In the genomic region with DNA sequence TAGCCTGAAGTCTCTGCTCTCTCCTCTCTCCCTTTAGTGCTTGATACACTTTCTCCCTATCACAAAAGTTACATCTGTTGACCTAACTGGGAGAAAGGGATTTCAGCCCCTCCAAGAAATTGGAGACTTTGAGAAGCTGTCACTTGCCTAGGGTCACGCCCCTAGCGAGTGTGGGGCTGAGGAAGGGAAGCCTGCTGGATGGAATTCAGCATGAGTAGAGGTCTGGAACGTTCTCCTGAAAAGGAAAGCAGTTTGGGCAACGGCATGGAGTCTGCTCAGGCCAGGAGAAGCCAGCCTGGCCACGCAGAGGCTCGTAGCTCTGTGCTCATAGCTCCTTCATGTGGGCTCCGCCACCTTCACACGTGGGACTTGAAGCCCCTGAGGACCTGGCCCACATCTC, we compare ENCODE assay signal across 20 cellular contexts. TPM values are rescaled to one million over a fixed set of nuclear protein-coding genes. Genes with fewer than 3 reads are reported as not detected.
DNase-seq lines count a peak whose midpoint lies in the region; ATAC-seq and TF ChIP-seq lines count a peak whose summit lies in the region.
"Had no signal": no experiment of that assay in that cellular context is flagged by ENCODE, and none has a peak within 500 bp of the region (broad histone marks: within the 10 kb centered on the region; RNA-seq: fewer than 3 reads in every experiment).

No MANE protein-coding gene starts in this region.

- no peak overlapping the region for H4K8ac ChIP-seq in neuronal stem cell (ENCODE audit: low read depth, low read length)

- TF ChIP-seq CTCF in GM23338 (conservative IDR thresholded peaks at IDR 0.05; ENCODE audit: low read depth in 2 of 2) (no peak), ascending aorta (IDR thresholded peaks at IDR 0.05) (no peak), endodermal cell (conservative IDR thresholded peaks at IDR 0.05) (peak; percentile 60)

- intact Hi-C loops in ascending aorta (cut with DNase I): no loop called here

- H3K9me3 Mint-ChIP-seq in GM23338: no peaks in the 10 kb centered on the region
- no peaks in the 10 kb centered on the region for H3K9me3 Mint-ChIP-seq in endodermal cell
- no peaks in the 10 kb centered on the region for H3K9me3 Mint-ChIP-seq in effector memory CD8-positive, alpha-beta T cell
- H3K9me3 Mint-ChIP-seq: CD4-positive, alpha-beta T cell had no signal

- H3K4me3 Mint-ChIP-seq in GM23338: no peak overlapping the region
- no peak overlapping the region for H3K4me3 Mint-ChIP-seq in endodermal cell
- no peak overlapping the region for H3K4me3 Mint-ChIP-seq in effector memory CD8-positive, alpha-beta T cell
- H3K4me3 Mint-ChIP-seq: CD4-positive, alpha-beta T cell had no signal

- H2AFZ ChIP-seq in GM23338 (no peak overlapping the region), neuronal stem cell (ENCODE audit: low read length) (no peak overlapping the region)

- no peak overlapping the region for H2AK5ac ChIP-seq in neuronal stem cell (ENCODE audit: low read depth, low read length)

- no peaks in the 10 kb centered on the region for H3K27me3 ChIP-seq in GM23338 (ENCODE audit: insufficient read depth)
- no peaks in the 10 kb centered on the region for H3K27me3 ChIP-seq in ascending aorta
- no peaks in the 10 kb centered on the region for H3K27me3 ChIP-seq in endodermal cell (ENCODE audit: control insufficient read depth, insufficient read depth, low read length, poor library complexity, severe bottlenecking)
- peaks cover 0 to 63% (median 0%) of the 10 kb centered on the region in 3 experiments for H3K27me3 ChIP-seq in neuronal stem cell (ENCODE audit: control insufficient read depth in 3 of 3, insufficient read depth in 3 of 3, low read depth in 1 of 3, low read length in 3 of 3)
- H3K27me3 ChIP-seq: MG63 had no signal

- H3K4me1 Mint-ChIP-seq in GM23338 (peaks cover 9% of the 10 kb centered on the region), endodermal cell (peaks cover 1% of the 10 kb centered on the region)
- no peaks in the 10 kb centered on the region for H3K4me1 Mint-ChIP-seq in effector memory CD8-positive, alpha-beta T cell (ENCODE audit: low read depth in 2 of 2)

- H3K4me1 ChIP-seq in GM23338 (ENCODE audit: insufficient read depth) (0 out of 2 replicates have a peak, but pooled peaks cover 2% of the 10 kb centered on the region), ascending aorta (no peaks in the 10 kb centered on the region), endodermal cell (ENCODE audit: control insufficient read depth, insufficient read depth, low read length) (peaks cover 6% of the 10 kb centered on the region), neuronal stem cell (ENCODE audit: control insufficient read depth in 2 of 2, insufficient read depth in 1 of 2, low read depth in 1 of 2, low read length in 2 of 2) (peaks cover 0 to 6% of the 10 kb centered on the region in 2 donors)
- H3K4me1 ChIP-seq: A549, Caco-2 had no signal

- H2BK5ac ChIP-seq in neuronal stem cell (ENCODE audit: low read length): no peak overlapping the region

- H3K79me1 ChIP-seq in neuronal stem cell (ENCODE audit: low read depth, low read length): no peaks in the 10 kb centered on the region

- no peak overlapping the region for H3K9ac ChIP-seq in endodermal cell (ENCODE audit: extremely low read depth, low read length, poor library complexity, severe bottlenecking)
- no peak overlapping the region for H3K9ac ChIP-seq in neuronal stem cell (ENCODE audit: low read depth, low read length, poor library complexity)

- no peaks in the 10 kb centered on the region for H4K20me1 ChIP-seq in GM23338 (replicated peaks; ENCODE audit: insufficient read depth)

- H4K91ac ChIP-seq in neuronal stem cell (ENCODE audit: low read depth, low read length, poor library complexity): no peak overlapping the region

- DNase-seq in GM23338 (ENCODE audit: low spot score) (peak; percentile 26), ascending aorta (ENCODE audit: low spot score in 2 of 2) (no peak), endodermal cell (peak; percentile 71), neuronal stem cell (ENCODE audit: low spot score) (no peak), LoVo (ENCODE audit: low spot score) (no peak)
- DNase-seq in effector memory CD8-positive, alpha-beta T cell: no peak
- DNase-seq: Caco-2; CD4-positive, alpha-beta T cell; DMS53; EL; Karpas-422; MG63; NCI-H1048; NCI-H1436; NCI-H1930; NCI-H226 had no signal

- H3K36me3 Mint-ChIP-seq in GM23338 (ENCODE audit: low read depth) (no peaks in the 10 kb centered on the region; the same call in 2 of the 3 replicates), endodermal cell (ENCODE audit: low read depth) (no peaks in the 10 kb centered on the region)
- H3K36me3 Mint-ChIP-seq in effector memory CD8-positive, alpha-beta T cell (ENCODE audit: insufficient read depth): no peaks in the 10 kb centered on the region

- peak overlapping the region; percentile 1 for H3K14ac ChIP-seq in neuronal stem cell (ENCODE audit: low read length)

- H3K27ac Mint-ChIP-seq in GM23338 (no peak overlapping the region), endodermal cell (no peak overlapping the region)
- H3K27ac Mint-ChIP-seq in effector memory CD8-positive, alpha-beta T cell: no peak overlapping the region
- H3K27ac Mint-ChIP-seq: CD4-positive, alpha-beta T cell had no signal

- H3K27ac ChIP-seq in GM23338 (ENCODE audit: low read depth): no peak overlapping the region
- peak overlapping the region; percentile 37 to 53 for H3K27ac ChIP-seq in ascending aorta
- no peak overlapping the region for H3K27ac ChIP-seq in endodermal cell (ENCODE audit: low read depth, low read length)
- no peak overlapping the region for H3K27ac ChIP-seq in neuronal stem cell (replicated peaks; ENCODE audit: low read length)

- peak overlapping the region; percentile 4 for H3K18ac ChIP-seq in neuronal stem cell (ENCODE audit: low read length)

- ATAC-seq in GM23338: no peak
- no peak for ATAC-seq in effector memory CD8-positive, alpha-beta T cell (replicated peaks)
- no peak for ATAC-seq in HG03159 (IDR thresholded peaks at IDR 0.05; ENCODE audit: unreplicated experiment)
- ATAC-seq: A549, Panc1 had no signal

- no peaks in the 10 kb centered on the region for H3K36me3 ChIP-seq in GM23338 (ENCODE audit: insufficient read depth)
- H3K36me3 ChIP-seq in ascending aorta: peaks cover 38 to 74% of the 10 kb centered on the region in 2 donors
- no peaks in the 10 kb centered on the region for H3K36me3 ChIP-seq in endodermal cell (ENCODE audit: control insufficient read depth, insufficient read depth, low read length)
- no peaks in the 10 kb centered on the region for H3K36me3 ChIP-seq in neuronal stem cell (replicated peaks in 1 of 2; ENCODE audit: control insufficient read depth in 2 of 2, insufficient read depth in 2 of 2, low read length in 2 of 2)
- H3K36me3 ChIP-seq: HAP-1 had no signal

- H3K27me3 Mint-ChIP-seq in GM23338 (ENCODE audit: insufficient read depth, low read depth, poor library complexity) (peaks cover 5% of the 10 kb centered on the region), endodermal cell (ENCODE audit: insufficient read depth) (no peaks in the 10 kb centered on the region)
- peaks cover 19 to 69% of the 10 kb centered on the region in 2 donors for H3K27me3 Mint-ChIP-seq in effector memory CD8-positive, alpha-beta T cell

- H3K4me3 ChIP-seq in GM23338: no peak overlapping the region
- H3K4me3 ChIP-seq in ascending aorta: no peak overlapping the region
- no peak overlapping the region for H3K4me3 ChIP-seq in endodermal cell (ENCODE audit: low read length)
- H3K4me3 ChIP-seq in neuronal stem cell (ENCODE audit: low read length in 2 of 2): no peak overlapping the region
- H3K4me3 ChIP-seq: A549, HAP-1, MG63 had no signal

- H3K23ac ChIP-seq in neuronal stem cell (ENCODE audit: low read depth, low read length, poor library complexity): no peak overlapping the region

- no peak overlapping the region for H2BK12ac ChIP-seq in neuronal stem cell (ENCODE audit: low read length)

- no peak overlapping the region for H2BK15ac ChIP-seq in neuronal stem cell (ENCODE audit: low read length)

- 81 to 86% methylated on average over 4 to 8 of the region's 8 CpGs for WGBS in endodermal cell (ENCODE audit: insufficient coverage in 1 of 2, insufficient read length in 1 of 2), 2 experiments
- no CpG with 5 or more reads among the region's 8 CpGs for WGBS in neuronal stem cell (ENCODE audit: extremely low coverage in 2 of 2, insufficient read length in 2 of 2, insufficient replicate concordance in 1 of 2), 2 donors

- H3K79me2 ChIP-seq in GM23338 (replicated peaks; ENCODE audit: insufficient read depth): no peaks in the 10 kb centered on the region

- H3K4me2 ChIP-seq in GM23338 (no peak overlapping the region), neuronal stem cell (ENCODE audit: insufficient read depth, low read length, poor library complexity, severe bottlenecking) (no peak overlapping the region)
- H3K4me2 ChIP-seq: A549 had no signal

- H3F3A ChIP-seq in GM23338 (replicated peaks; ENCODE audit: low read depth): no peaks in the 10 kb centered on the region

- H3K9me3 ChIP-seq in ascending aorta: no peaks in the 10 kb centered on the region
- H3K9me3 ChIP-seq in endodermal cell (ENCODE audit: control insufficient read depth, low read length): no peaks in the 10 kb centered on the region
- H3K9me3 ChIP-seq in neuronal stem cell (replicated peaks in 1 of 2; ENCODE audit: control insufficient read depth in 2 of 2, insufficient read depth in 1 of 2, low read depth in 1 of 2, low read length in 2 of 2): no peaks in the 10 kb centered on the region
- H3K9me3 ChIP-seq: A549, Caco-2, HAP-1, MG63 had no signal

- H2BK120ac ChIP-seq in neuronal stem cell (ENCODE audit: low read depth, low read length): no peak overlapping the region

- no peaks in the 10 kb centered on the region for H3K9me2 ChIP-seq in GM23338 (ENCODE audit: insufficient read depth)

- H3K4ac ChIP-seq in neuronal stem cell (ENCODE audit: low read length): no peak overlapping the region

TF ChIP-seq in GM23338, 12 proteins besides CTCF, POLR2A, EP300 and RAD21 (continues in another document):
- TF ChIP-seq STAT1 (IDR thresholded peaks at IDR 0.05; ENCODE audit: unreplicated experiment): no peak

RNA-seq across cellular contexts. Expression of a gene that starts 22.4 kb away (rescaled TPM):
- total RNA-seq in GM23338 (2014; rRNA removed; shearing (Covaris generic)): 13.2 and 15.7 TPM in 2 replicates
- 3.4 and 4.2 TPM in 2 replicates for polyA plus RNA-seq in GM23338 (2016; fragmentation: Nextera tagmentation; extraction: Ambion mirVana)
- total RNA-seq in ascending aorta (339 TPM), endodermal cell (1 to 10 TPM; 7.4 to 9.9 TPM)
- 3.6 TPM for polyA plus RNA-seq in endodermal cell (2013, experiment 1 of 2)
- polyA plus RNA-seq in endodermal cell (2013, experiment 2 of 2): 2.7 TPM
- 1.2 TPM for polyA plus RNA-seq in neuronal stem cell (2013, experiment 1 of 2)
- 1.3 TPM for polyA plus RNA-seq in neuronal stem cell (2013, experiment 2 of 2)
- total RNA-seq: CD4-positive, alpha-beta T cell had no signal

RNA-seq across cellular contexts. Expression of a gene that starts 36.7 kb away (rescaled TPM):
- 60.5 and 68.5 TPM in 2 replicates for total RNA-seq in GM23338 (2014; rRNA removed; shearing (Covaris generic))
- polyA plus RNA-seq in GM23338 (2016; fragmentation: Nextera tagmentation; extraction: Ambion mirVana): 22.0 and 22.3 TPM in 2 replicates
- total RNA-seq in ascending aorta (340 TPM), endodermal cell (10 to 100 TPM; 51.4 to 59.1 TPM)
- 60.4 TPM for polyA plus RNA-seq in endodermal cell (2013, experiment 1 of 2)
- 61.7 TPM for polyA plus RNA-seq in endodermal cell (2013, experiment 2 of 2)
- polyA plus RNA-seq in neuronal stem cell (2013, experiment 1 of 2): 43.1 TPM
- polyA plus RNA-seq in neuronal stem cell (2013, experiment 2 of 2): 43.8 TPM

Comparison
In these comparisons a context has a peak if more than half of its experiments do, and no peak if none do; other contexts are left out.
1. DNase-seq: peak in GM23338 (single experiment) and endodermal cell (single experiment); none in ascending aorta (0 of 2), neuronal stem cell (single experiment), effector memory CD8-positive, alpha-beta T cell (0 of 3) and LoVo (single experiment).
2. H3K27ac ChIP-seq: peak in ascending aorta (2 of 2); none in GM23338 (single experiment), endodermal cell (single experiment) and neuronal stem cell (single experiment).
3. RNA of a gene that starts 22.4 kb away (total RNA-seq): 339 TPM in ascending aorta (single experiment); 13.2 to 15.7 TPM in GM23338 and 7.4 to 9.9 TPM in endodermal cell; every median in the first group is over 10 times any median in the second.